Comparison of ENCODE assay signal across 8 cellular contexts in genomic region chr1:23593042-23593521, GRCh38. TPM values are rescaled to one million over a fixed set of nuclear protein-coding genes. Genes with fewer than 3 reads are reported as not detected.
A peak's percentile ranks its signal among the peaks of the same experiment; 100 is the strongest.
DNase-seq lines count a peak whose midpoint lies in the region; ATAC-seq, FAIRE-seq and TF ChIP-seq lines count a peak whose summit lies in the region.
"Had no signal": no experiment of that assay in that cellular context is flagged by ENCODE, and none has a peak within 500 bp of the region (broad histone marks: within the 10 kb centered on the region; RNA-seq: fewer than 3 reads in every experiment).

No MANE protein-coding gene starts in this region.

- H2AFZ ChIP-seq in MM.1S (ENCODE audit: low read length), result 0 out of 2 replicates have a peak overlapping the region, but pooled peaks have one; percentile 26

- peak overlapping the region; percentile 3; the same call in 1 of the 2 replicates for H3K27ac ChIP-seq in MM.1S (ENCODE audit: low read length)
- H3K27ac ChIP-seq in pancreas, result peak overlapping the region in 3 of 4 donors; percentile 20 to 51 (median 50)

- POLR2A ChIA-PET in activated naive CD8-positive, alpha-beta T cell treated with anti-CD3 and anti-CD28 coated beads, Interleukin-2, amount 10 ng/mL, durations not matched to agents 7 days and 5 days (lab: Charles Lee), result interaction anchor here (1.1 to 6.2 kb wide), 9 partner anchors 8 to 38 kb away, joined by 3 to 74 read pairs (median 28); partner anchors contain the start of gene ID3

- H3K36me3 ChIP-seq in MM.1S (replicated peaks; ENCODE audit: insufficient read depth, low read length) (no peaks in the 10 kb centered on the region), pancreas (no peaks in the 10 kb centered on the region)

- H3K79me2 ChIP-seq in MM.1S (ENCODE audit: low read length), result no peaks in the 10 kb centered on the region

- H3K4me3 ChIP-seq in MM.1S (ENCODE audit: low read length) (no peak overlapping the region), pancreas (no peak overlapping the region)

- peak overlapping the region; percentile 52 for H3K4me3 Mint-ChIP-seq in activated naive CD8-positive, alpha-beta T cell treated with anti-CD3 and anti-CD28 coated beads, Interleukin-2, amount 10 ng/mL, durations not matched to agents 7 days and 5 days

- TF ChIP-seq CTCF in MM.1S (IDR thresholded peaks at IDR 0.05; ENCODE audit: low read length), result no peak
- TF ChIP-seq CTCF in pancreas (IDR thresholded peaks at IDR 0.05), result no peak
- TF ChIP-seq CTCF in omental fat pad (IDR thresholded peaks at IDR 0.05), result no peak

- 0 out of 2 replicates have a peak, but pooled peaks cover 3% of the 10 kb centered on the region for H3F3A ChIP-seq in MM.1S (ENCODE audit: insufficient read depth, low read length)

- no peaks in the 10 kb centered on the region for H4K20me1 ChIP-seq in MM.1S (ENCODE audit: insufficient read depth, low read length)

- H3K4me2 ChIP-seq in MM.1S (ENCODE audit: low read depth, low read length), result peak overlapping the region; percentile 37; the same call in 1 of the 2 replicates

- no peaks in the 10 kb centered on the region for H3K9me2 ChIP-seq in MM.1S (replicated peaks; ENCODE audit: insufficient read depth, low read length)

- peak overlapping the region; percentile 92 for H3K27ac Mint-ChIP-seq in activated naive CD8-positive, alpha-beta T cell treated with anti-CD3 and anti-CD28 coated beads, Interleukin-2, amount 10 ng/mL, durations not matched to agents 7 days and 5 days

- no peak for ATAC-seq in activated naive CD8-positive, alpha-beta T cell treated with anti-CD3 and anti-CD28 coated beads, Interleukin-2, amount 10 ng/mL, durations not matched to agents 7 days and 5 days (ENCODE audit: low read depth)
- peak; percentile 36 to 56 (median 44) for ATAC-seq in pancreas
- no peak for ATAC-seq in omental fat pad (ENCODE audit: low FRiP score)
- ATAC-seq in GM18870 (IDR thresholded peaks at IDR 0.05; ENCODE audit: unreplicated experiment), result no peak

- H3K27me3 Mint-ChIP-seq in activated naive CD8-positive, alpha-beta T cell treated with anti-CD3 and anti-CD28 coated beads, Interleukin-2, amount 10 ng/mL, durations not matched to agents 7 days and 5 days, result no peaks in the 10 kb centered on the region

- intact Hi-C loops in pancreas (cut with DNase I), result no loop called here

- H3K27me3 ChIP-seq in MM.1S (replicated peaks; ENCODE audit: insufficient read depth, low read length), result no peaks in the 10 kb centered on the region
- H3K27me3 ChIP-seq in pancreas, result no peaks in the 10 kb centered on the region

- H3K4me1 Mint-ChIP-seq in activated naive CD8-positive, alpha-beta T cell treated with anti-CD3 and anti-CD28 coated beads, Interleukin-2, amount 10 ng/mL, durations not matched to agents 7 days and 5 days, result peaks cover 73% of the 10 kb centered on the region

- DNase-seq in DMS79 treated with DMSO at 0.1 percent for 48 hours (lab: John Stamatoyannopoulos, UW) (peak; percentile 87), MM.1S (no peak), pancreas (no peak), omental fat pad (ENCODE audit: low spot score) (no peak)
- DNase-seq in activated naive CD8-positive, alpha-beta T cell treated with anti-CD3 and anti-CD28 coated beads, Interleukin-2, amount 10 ng/mL, durations not matched to agents 7 days and 5 days, result no peak
- DNase-seq in activated effector memory CD4-positive, alpha-beta T cell treated with anti-CD3 and anti-CD28 coated beads, Interleukin-2, amount 50 U/mL, for 16 hours, result no peak
- DNase-seq: activated CD8-positive, alpha-beta memory T cell treated with anti-CD3 and anti-CD28 coated beads, Interleukin-2, amount 50 U/mL, for 4 hours had no signal

- FAIRE-seq in pancreas (lab: Jason Lieb, UNC), result no peak

- WGBS in pancreas, 2 donors, result 65 to 70% methylated on average over 5 of the region's 5 CpGs

- no peaks in the 10 kb centered on the region for H3K9me3 ChIP-seq in MM.1S (replicated peaks; ENCODE audit: insufficient read depth, low read length)
- H3K9me3 ChIP-seq in pancreas, result no peaks in the 10 kb centered on the region

- no peaks in the 10 kb centered on the region for H3K36me3 Mint-ChIP-seq in activated naive CD8-positive, alpha-beta T cell treated with anti-CD3 and anti-CD28 coated beads, Interleukin-2, amount 10 ng/mL, durations not matched to agents 7 days and 5 days

- no peak overlapping the region for H3K9ac ChIP-seq in MM.1S (ENCODE audit: low read length)

- H3K4me1 ChIP-seq in MM.1S (ENCODE audit: low read length) (peaks cover 29% of the 10 kb centered on the region), pancreas (peaks cover 0 to 18% (median 5%) of the 10 kb centered on the region in 3 donors)

- no peaks in the 10 kb centered on the region for H3K9me3 Mint-ChIP-seq in activated naive CD8-positive, alpha-beta T cell treated with anti-CD3 and anti-CD28 coated beads, Interleukin-2, amount 10 ng/mL, durations not matched to agents 7 days and 5 days

RNA-seq across cellular contexts. Expression of gene ID3, which starts 33.8 kb away (rescaled TPM):
- 10 to 100 TPM; 44.0 to 51.1 TPM for total RNA-seq in activated naive CD8-positive, alpha-beta T cell treated with anti-CD3 and anti-CD28 coated beads, Interleukin-2, amount 10 ng/mL, durations not matched to agents 7 days and 5 days
- total RNA-seq in pancreas (10 to 100 TPM; 16.6 to 54.0 (median 31.2) TPM), omental fat pad (100 to 1,000 TPM; 134 to 322 (median 179) TPM)
- polyA plus RNA-seq in pancreas, result 10 to 100 TPM; 40.1 to 51.9 TPM

Comparison
In these comparisons a context has a peak if more than half of its experiments do, and no peak if none do; other contexts are left out.
1. ATAC-seq: peak in pancreas (4 of 4); none in activated naive CD8-positive, alpha-beta T cell treated with anti-CD3 and anti-CD28 coated beads, Interleukin-2, amount 10 ng/mL, durations not matched to agents 7 days and 5 days (single experiment), omental fat pad (single experiment) and GM18870 (single experiment).